Comparison of ENCODE assay signal across 17 cellular contexts in the genomic region with DNA sequence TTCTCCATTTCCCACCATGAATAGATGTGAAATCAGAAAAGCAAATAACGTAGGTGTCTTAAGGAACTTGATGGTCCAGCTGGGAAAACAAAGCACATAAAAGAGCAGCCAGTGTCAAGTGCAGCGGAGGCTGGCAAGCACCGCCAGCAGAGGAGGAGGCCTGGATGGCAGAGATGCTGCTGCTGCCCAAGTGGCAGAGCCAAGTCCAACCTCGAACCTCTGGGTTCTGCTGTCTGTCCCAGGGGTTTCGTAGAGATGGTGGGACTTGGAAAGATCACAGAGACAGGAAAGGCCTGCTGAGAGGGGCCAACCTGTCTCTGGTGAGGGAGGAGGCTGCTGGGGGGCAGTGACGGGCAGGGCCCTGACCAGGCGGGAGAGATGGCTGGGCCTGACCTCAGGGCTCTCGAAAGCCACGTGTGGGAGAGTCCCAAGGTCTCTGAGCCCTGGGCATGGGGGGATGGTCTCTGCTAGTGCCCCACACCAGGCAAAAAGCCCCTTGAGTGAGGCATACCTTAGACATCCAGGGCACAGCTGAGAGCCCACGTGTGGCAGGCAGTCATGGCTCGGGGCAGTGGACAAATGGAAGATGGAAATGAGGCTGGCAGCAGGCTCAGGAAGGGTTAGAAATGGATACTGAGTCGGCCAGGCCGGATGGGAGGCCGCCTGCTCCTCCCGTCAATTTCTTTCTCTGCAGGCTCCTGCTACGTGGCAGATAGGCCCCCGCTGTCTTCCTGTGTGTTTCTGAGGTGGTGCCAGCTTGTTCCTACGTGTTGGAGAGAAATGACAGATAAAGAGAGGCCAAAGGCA.
DNase-seq lines count a peak whose midpoint lies in the region; ATAC-seq and TF ChIP-seq lines count a peak whose summit lies in the region.
"Had no signal": no experiment of that assay in that cellular context is flagged by ENCODE, and none has a peak within 500 bp of the region (broad histone marks: within the 10 kb centered on the region; RNA-seq: fewer than 3 reads in every experiment).

No MANE protein-coding gene starts in this region.

- ATAC-seq in right cardiac atrium (peak; percentile 26 to 54), GM18868 (IDR thresholded peaks at IDR 0.05; ENCODE audit: unreplicated experiment) (no peak)
- ATAC-seq: upper lobe of right lung had no signal

- no peaks in the 10 kb centered on the region for H3K36me3 ChIP-seq in Loucy (ENCODE audit: insufficient read depth, low read length)
- peaks cover 0 to 100% (median 63%) of the 10 kb centered on the region in 6 donors for H3K36me3 ChIP-seq in spleen
- no peaks in the 10 kb centered on the region for H3K36me3 ChIP-seq in PC-9 (ENCODE audit: low read depth)

- intact Hi-C loops in right cardiac atrium (cut with DNase I) (no loop called here), spleen (cut with DNase I; ENCODE audit: low total_unique reads) (loop anchor here (10.0 kb wide), 1 partner anchor 49 kb away; no protein-coding TSS in a partner anchor), PC-9 (cut with micrococcal nuclease; ENCODE audit: unreplicated experiment) (no loop called here)
- intact Hi-C loops in activated T-helper 1 cell treated with anti-CD3 and anti-CD28 coated beads, Interleukin-12 subunit alpha, Interleukin-12 subunit beta, Interleukin-2, Interleukin-4 antibody, amounts not matched to agents 30 ng/mL and 10 ng/mL and 1 ng/mL, durations not matched to agents 14 hours and 24 hours and 36 hours (cut with micrococcal nuclease) = no loop called here

- CTCF ChIA-PET in PC-9 (lab: Charles Lee) = no interaction called here

- H3K27me3 ChIP-seq in Loucy (ENCODE audit: insufficient read depth, low read length, poor library complexity, severe bottlenecking) = no peaks in the 10 kb centered on the region
- no peaks in the 10 kb centered on the region for H3K27me3 ChIP-seq in right cardiac atrium (ENCODE audit: control insufficient read depth, insufficient read depth)
- H3K27me3 ChIP-seq in spleen (replicated peaks in 1 of 7) = no peaks in the 10 kb centered on the region
- no peaks in the 10 kb centered on the region for H3K27me3 ChIP-seq in PC-9 (ENCODE audit: insufficient read depth, low read depth)
- H3K27me3 ChIP-seq: upper lobe of right lung had no signal

- no peaks in the 10 kb centered on the region for H3K36me3 Mint-ChIP-seq in activated T-helper 1 cell treated with anti-CD3 and anti-CD28 coated beads, Interleukin-12 subunit alpha, Interleukin-12 subunit beta, Interleukin-2, Interleukin-4 antibody, amounts not matched to agents 30 ng/mL and 10 ng/mL and 1 ng/mL, durations not matched to agents 14 hours and 24 hours and 36 hours (ENCODE audit: low read depth)

- peak overlapping the region; percentile 1 for H3K9ac ChIP-seq in Loucy (ENCODE audit: low read depth, low read length, poor library complexity, severe bottlenecking)

- TF ChIP-seq POLR2A in spleen (IDR thresholded peaks at IDR 0.05) = no peak

- peaks cover 2% of the 10 kb centered on the region for H3K27me3 Mint-ChIP-seq in activated T-helper 1 cell treated with anti-CD3 and anti-CD28 coated beads, Interleukin-12 subunit alpha, Interleukin-12 subunit beta, Interleukin-2, Interleukin-4 antibody, amounts not matched to agents 30 ng/mL and 10 ng/mL and 1 ng/mL, durations not matched to agents 14 hours and 24 hours and 36 hours (ENCODE audit: insufficient read depth)

- no TSS peak for BruUV-seq in PC-9 (replicated peaks; lab: Mats Ljungman, UMichigan)

- H3K9me2 ChIP-seq in Loucy (replicated peaks; ENCODE audit: low read depth, low read length) (no peaks in the 10 kb centered on the region), PC-9 (ENCODE audit: insufficient read depth) (no peaks in the 10 kb centered on the region)

- H3K9me3 ChIP-seq in Loucy (ENCODE audit: insufficient read depth, low read depth, low read length) (no peaks in the 10 kb centered on the region), right cardiac atrium (ENCODE audit: control insufficient read depth, low read length) (no peaks in the 10 kb centered on the region), spleen (no peaks in the 10 kb centered on the region), PC-9 (ENCODE audit: insufficient read depth, low read depth) (no peaks in the 10 kb centered on the region)
- H3K9me3 ChIP-seq: upper lobe of right lung had no signal

- H3K4me3 Mint-ChIP-seq in activated T-helper 1 cell treated with anti-CD3 and anti-CD28 coated beads, Interleukin-12 subunit alpha, Interleukin-12 subunit beta, Interleukin-2, Interleukin-4 antibody, amounts not matched to agents 30 ng/mL and 10 ng/mL and 1 ng/mL, durations not matched to agents 14 hours and 24 hours and 36 hours = no peak overlapping the region

- TF ChIP-seq CTCF in Loucy (conservative IDR thresholded peaks at IDR 0.05; ENCODE audit: low read length) = no peak
- TF ChIP-seq CTCF in spleen (IDR thresholded peaks at IDR 0.05 in 8 of 11, conservative IDR thresholded peaks at IDR 0.05 in 3 of 11) = no peak
- no peak for TF ChIP-seq CTCF in PC-9 (conservative IDR thresholded peaks at IDR 0.05)

- H3K4me1 ChIP-seq in Loucy (ENCODE audit: insufficient read depth, low read length, poor library complexity, severe bottlenecking) = peaks cover 33% of the 10 kb centered on the region
- H3K4me1 ChIP-seq in right cardiac atrium (ENCODE audit: control insufficient read depth, insufficient read depth, low read length) = peaks cover 15% of the 10 kb centered on the region
- peaks cover 0 to 38% (median 17%) of the 10 kb centered on the region in 6 donors for H3K4me1 ChIP-seq in spleen
- H3K4me1 ChIP-seq in PC-9 (replicated peaks; ENCODE audit: insufficient read depth) = no peaks in the 10 kb centered on the region

- H3K9me3 Mint-ChIP-seq in activated T-helper 1 cell treated with anti-CD3 and anti-CD28 coated beads, Interleukin-12 subunit alpha, Interleukin-12 subunit beta, Interleukin-2, Interleukin-4 antibody, amounts not matched to agents 30 ng/mL and 10 ng/mL and 1 ng/mL, durations not matched to agents 14 hours and 24 hours and 36 hours = no peaks in the 10 kb centered on the region

- no peak overlapping the region for H3K4me3 ChIP-seq in Loucy (ENCODE audit: low read length, poor library complexity, severe bottlenecking)
- no peak overlapping the region for H3K4me3 ChIP-seq in right cardiac atrium (ENCODE audit: low read length)
- no peak overlapping the region for H3K4me3 ChIP-seq in spleen
- H3K4me3 ChIP-seq in PC-9 = no peak overlapping the region
- H3K4me3 ChIP-seq: upper lobe of right lung had no signal

- H2AFZ ChIP-seq in Loucy (ENCODE audit: low read length) (no peak overlapping the region), PC-9 (no peak overlapping the region)

- peak overlapping the region; percentile 45 for H3K4me2 ChIP-seq in Loucy (ENCODE audit: low read depth, low read length, poor library complexity, severe bottlenecking)
- H3K4me2 ChIP-seq in PC-9 = no peak overlapping the region

- no peak overlapping the region for H3K27ac Mint-ChIP-seq in activated T-helper 1 cell treated with anti-CD3 and anti-CD28 coated beads, Interleukin-12 subunit alpha, Interleukin-12 subunit beta, Interleukin-2, Interleukin-4 antibody, amounts not matched to agents 30 ng/mL and 10 ng/mL and 1 ng/mL, durations not matched to agents 14 hours and 24 hours and 36 hours

- WGBS in right cardiac atrium = 47% methylated on average over 18 of the region's 18 CpGs
- WGBS in spleen, 5 donors = 73 to 81% (median 76%) methylated on average over 18 of the region's 18 CpGs

- DNase-seq in cerebellum (ENCODE audit: low spot score) = peak; percentile 35
- DNase-seq in right cardiac atrium = peak in 2 of 3 donors; percentile 58 to 61
- DNase-seq in spleen = peak; percentile 39
- no peak for DNase-seq in activated T-helper 1 cell treated with anti-CD3 and anti-CD28 coated beads, Interleukin-12 subunit alpha, Interleukin-12 subunit beta, Interleukin-2, Interleukin-4 antibody, amounts not matched to agents 30 ng/mL and 10 ng/mL and 1 ng/mL, durations not matched to agents 14 hours and 24 hours and 36 hours (ENCODE audit: low spot score)
- DNase-seq in PC-9 = no peak
- no peak for DNase-seq in stimulated activated CD4-positive, alpha-beta T cell treated with anti-CD3 and anti-CD28 coated beads, Interleukin-4, amount 100 ng/mL, for 24 hours
- DNase-seq: anterior cingulate cortex; DMS 273 treated with DMSO at 0.1 percent for 48 hours; erythroblast; head of caudate nucleus; NCI-H2081; NCI-H774; stimulated activated CD4-positive, alpha-beta T cell treated with anti-CD3 and anti-CD28 coated beads, Interleukin-4, amount 100 ng/mL, for 4 hours; upper lobe of right lung had no signal

- POLR2A ChIA-PET in PC-9 (lab: Charles Lee; ENCODE audit: unreplicated experiment) = no interaction called here

- 0 out of 2 replicates have a peak, but pooled peaks cover 4% of the 10 kb centered on the region for H3F3A ChIP-seq in Loucy (ENCODE audit: low read depth)
- no peaks in the 10 kb centered on the region for H3F3A ChIP-seq in PC-9 (ENCODE audit: insufficient read depth, low read depth)

- H4K20me1 ChIP-seq in Loucy (ENCODE audit: insufficient read depth, low read length, poor library complexity, severe bottlenecking) = no peaks in the 10 kb centered on the region
- no peaks in the 10 kb centered on the region for H4K20me1 ChIP-seq in PC-9 (ENCODE audit: insufficient read depth)

- peaks cover 13% of the 10 kb centered on the region for H3K4me1 Mint-ChIP-seq in activated T-helper 1 cell treated with anti-CD3 and anti-CD28 coated beads, Interleukin-12 subunit alpha, Interleukin-12 subunit beta, Interleukin-2, Interleukin-4 antibody, amounts not matched to agents 30 ng/mL and 10 ng/mL and 1 ng/mL, durations not matched to agents 14 hours and 24 hours and 36 hours (ENCODE audit: low read depth)

- peak overlapping the region; percentile 68 for H3K27ac ChIP-seq in right cardiac atrium (ENCODE audit: low read length)
- peak overlapping the region in 1 of 8 donors; percentile 24 for H3K27ac ChIP-seq in spleen
- no peak overlapping the region for H3K27ac ChIP-seq in PC-9
- H3K27ac ChIP-seq: upper lobe of right lung, WERI-Rb-1 had no signal

- H3K79me2 ChIP-seq in Loucy (ENCODE audit: insufficient read depth, low read length) (no peaks in the 10 kb centered on the region), PC-9 (ENCODE audit: low read depth) (no peaks in the 10 kb centered on the region)

Comparison
In these comparisons a context has a peak if more than half of its experiments do, and no peak if none do; other contexts are left out.
1. DNase-seq: peak in cerebellum (single experiment), right cardiac atrium (2 of 3) and spleen (single experiment); none in activated T-helper 1 cell treated with anti-CD3 and anti-CD28 coated beads, Interleukin-12 subunit alpha, Interleukin-12 subunit beta, Interleukin-2, Interleukin-4 antibody, amounts not matched to agents 30 ng/mL and 10 ng/mL and 1 ng/mL, durations not matched to agents 14 hours and 24 hours and 36 hours (single experiment), PC-9 (0 of 2) and stimulated activated CD4-positive, alpha-beta T cell treated with anti-CD3 and anti-CD28 coated beads, Interleukin-4, amount 100 ng/mL, for 24 hours (single experiment).